8 cellular contexts compared by ENCODE assay signal in the genomic region with DNA sequence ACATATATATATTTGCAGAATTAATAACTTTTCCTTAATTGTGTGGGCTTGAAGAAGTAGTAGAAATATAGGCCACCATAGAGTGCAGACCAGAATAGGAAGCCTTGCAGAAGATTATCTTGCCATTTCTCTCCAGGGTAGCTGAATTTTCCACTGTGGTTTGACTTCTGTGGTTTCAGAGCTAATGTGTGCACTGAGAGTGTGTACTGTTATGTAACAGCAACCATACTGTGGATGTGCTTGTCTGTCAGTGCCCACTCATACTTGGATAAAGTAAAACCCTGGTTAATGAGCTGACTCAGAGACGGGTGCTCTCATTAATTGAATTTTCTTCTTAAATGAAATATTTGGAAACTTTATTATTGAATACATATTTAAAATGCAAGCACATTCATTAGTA. TPM values are rescaled to one million over a fixed set of nuclear protein-coding genes. Genes with fewer than 3 reads are reported as not detected.
DNase-seq lines count a peak whose midpoint lies in the region; ATAC-seq and TF ChIP-seq lines count a peak whose summit lies in the region.

No MANE protein-coding gene starts in this region.

- H3K27ac ChIP-seq in DND-41 (ENCODE audit: low read length), result no peak overlapping the region
- no peak overlapping the region for H3K27ac ChIP-seq in brain microvascular endothelial cell

- DNase-seq in DND-41 (no peak), brain microvascular endothelial cell (peak; percentile 45), Calu3 (no peak), DMS153 (lab: John Stamatoyannopoulos, UW) (no peak), NCI-H2171 treated with DMSO at 0.1 percent for 48 hours (lab: John Stamatoyannopoulos, UW) (no peak), foreskin fibroblast (no peak)

- no peaks in the 10 kb centered on the region for H3K9me3 Mint-ChIP-seq in Calu3 (ENCODE audit: low read depth, unreplicated experiment)

- H3K27me3 Mint-ChIP-seq in Calu3 (ENCODE audit: unreplicated experiment), result no peaks in the 10 kb centered on the region

- no peaks in the 10 kb centered on the region for H4K20me1 ChIP-seq in DND-41 (ENCODE audit: insufficient read depth, low read length)

- no peak overlapping the region for H3K4me2 ChIP-seq in DND-41 (ENCODE audit: insufficient read depth, low read length)

- no peaks in the 10 kb centered on the region for H3K36me3 Mint-ChIP-seq in Calu3 (ENCODE audit: insufficient read depth, unreplicated experiment)

- no peaks in the 10 kb centered on the region for H3K9me3 ChIP-seq in DND-41 (ENCODE audit: insufficient read depth, low read length, severe bottlenecking)

- H3K4me3 Mint-ChIP-seq in Calu3 (ENCODE audit: low read depth, unreplicated experiment), result no peak overlapping the region

- H3K27me3 ChIP-seq in DND-41 (ENCODE audit: insufficient read depth, low read length, poor library complexity), result peaks cover 2% of the 10 kb centered on the region
- no peaks in the 10 kb centered on the region for H3K27me3 ChIP-seq in brain microvascular endothelial cell (replicated peaks)

- no peak for TF ChIP-seq CTCF in DND-41 (IDR thresholded peaks at IDR 0.05; ENCODE audit: borderline replicate concordance, extremely low read depth, low read length, poor library complexity, severe bottlenecking)
- no peak for TF ChIP-seq CTCF in brain microvascular endothelial cell (IDR thresholded peaks at IDR 0.05; ENCODE audit: low read depth, low read length, missing control alignments)
- TF ChIP-seq CTCF in Calu3 (IDR thresholded peaks at IDR 0.05; ENCODE audit: unreplicated experiment), result no peak
- TF ChIP-seq CTCF in foreskin fibroblast (IDR thresholded peaks at IDR 0.05; ENCODE audit: low read depth, low read length), result no peak

- BruUV-seq in Calu3 (replicated peaks; lab: Mats Ljungman, UMichigan), result no TSS peak

- no peaks in the 10 kb centered on the region for H3K79me2 ChIP-seq in DND-41 (ENCODE audit: insufficient read depth, low read length)

- H3K4me1 Mint-ChIP-seq in Calu3 (ENCODE audit: low read depth, unreplicated experiment), result no peaks in the 10 kb centered on the region

- intact Hi-C loops in Calu3 (cut with micrococcal nuclease; ENCODE audit: unreplicated experiment), result no loop called here

- no peak overlapping the region for H3K27ac Mint-ChIP-seq in Calu3 (ENCODE audit: unreplicated experiment)

- in situ Hi-C loops in brain microvascular endothelial cell (cut with HindIII; ENCODE audit: low pct_ligation_motif_present, low sequenced_read_pairs), result no loop called here

- no peak overlapping the region for H2AFZ ChIP-seq in DND-41 (ENCODE audit: low read depth, low read length)

- no peaks in the 10 kb centered on the region for H3K4me1 ChIP-seq in DND-41 (ENCODE audit: insufficient read depth, low read length)

- no peak overlapping the region for H3K4me3 ChIP-seq in DND-41 (ENCODE audit: low read depth in 1 of 2, low read length in 2 of 2)
- no peak overlapping the region for H3K4me3 ChIP-seq in brain microvascular endothelial cell (ENCODE audit: low read depth, low read length)
- no peak overlapping the region for H3K4me3 ChIP-seq in foreskin fibroblast (ENCODE audit: low read depth in 1 of 2, low read length in 2 of 2)

- ATAC-seq in DND-41 (ENCODE audit: insufficient read depth, low read depth), result peak; percentile 77
- peak; percentile 87 for ATAC-seq in GM19468 (IDR thresholded peaks at IDR 0.05; ENCODE audit: extremely low read depth, unreplicated experiment)
- ATAC-seq in HG03558 (IDR thresholded peaks at IDR 0.05; ENCODE audit: extremely low read depth, unreplicated experiment), result peak; percentile 97

- H3K9ac ChIP-seq in DND-41 (ENCODE audit: low read depth, low read length), result no peak overlapping the region

- H3K36me3 ChIP-seq in DND-41 (ENCODE audit: insufficient read depth, low read length), result no peaks in the 10 kb centered on the region
- H3K36me3 ChIP-seq in brain microvascular endothelial cell (replicated peaks), result no peaks in the 10 kb centered on the region

- CTCF ChIA-PET in Calu3 (lab: Charles Lee), result interaction anchor here (0.6 kb wide), 1 partner anchor 14 kb away, joined by 3 read pairs; no protein-coding TSS in a partner anchor

RNA-seq across cellular contexts. Expression of a gene that starts 57.2 kb away (rescaled TPM):
- total RNA-seq in Calu3 (2022), result 28.3 and 34.9 TPM in 2 replicates
